ENCODE assay signal across 8 cellular contexts in genomic region chr16:24834459-24835335, GRCh38. TPM values are rescaled to one million over a fixed set of nuclear protein-coding genes. Genes with fewer than 3 reads are reported as not detected.
A peak's percentile ranks its signal among the peaks of the same experiment; 100 is the strongest.
DNase-seq lines count a peak whose midpoint lies in the region; ATAC-seq and TF ChIP-seq lines count a peak whose summit lies in the region.

No MANE protein-coding gene starts in this region.

- H3K27ac ChIP-seq in AG04450 (ENCODE audit: low read depth, low read length): no peak overlapping the region
- H3K27ac ChIP-seq in OCI-LY7 (ENCODE audit: low read depth, low read length, poor library complexity, severe bottlenecking): no peak overlapping the region

- DNase-seq in AG04450 (ENCODE audit: low read depth, low spot score): no peak
- peak; percentile 38 for DNase-seq in OCI-LY7 (ENCODE audit: low spot score)
- peak; percentile 37 for DNase-seq in fibroblast of gingiva (ENCODE audit: low read depth)
- peak; percentile 22 for DNase-seq in retinal pigment epithelial cell (ENCODE audit: low read depth)
- no peak for DNase-seq in NCI-H1436 (lab: John Stamatoyannopoulos, UW)
- no peak for DNase-seq in stimulated activated naive CD4-positive, alpha-beta T cell treated with Interleukin-2 at 50 U/mL for 16 hours (lab: John Stamatoyannopoulos, UW)

- no peaks in the 10 kb centered on the region for H3K27me3 ChIP-seq in AG04450 (ENCODE audit: control insufficient read depth, insufficient read depth, low read length)

- H3K9me3 ChIP-seq in AG04450 (ENCODE audit: control insufficient read depth, insufficient read depth, low read length) (no peaks in the 10 kb centered on the region), OCI-LY7 (ENCODE audit: low read length) (no peaks in the 10 kb centered on the region)

- H3K79me2 ChIP-seq in OCI-LY7 (ENCODE audit: insufficient read depth, low read depth, low read length): no peaks in the 10 kb centered on the region

- no peaks in the 10 kb centered on the region for H3K36me3 ChIP-seq in OCI-LY7 (ENCODE audit: insufficient read depth, low read length)

- peak; percentile 84 for TF ChIP-seq CTCF in AG04450 (IDR thresholded peaks at IDR 0.05; ENCODE audit: low read depth, low read length)
- TF ChIP-seq CTCF in GM12874 (IDR thresholded peaks at IDR 0.05; ENCODE audit: insufficient read depth, low read depth, low read length): peak; percentile 48; the same call in 1 of the 2 replicates
- peak; percentile 67 for TF ChIP-seq CTCF in OCI-LY7 (conservative IDR thresholded peaks at IDR 0.05; ENCODE audit: low read length)
- peak; percentile 83 for TF ChIP-seq CTCF in retinal pigment epithelial cell (conservative IDR thresholded peaks at IDR 0.05; ENCODE audit: low read depth, low read length)

- H3K9me2 ChIP-seq in OCI-LY7 (ENCODE audit: insufficient read depth, low read length): no peaks in the 10 kb centered on the region

- H3K4me3 ChIP-seq in AG04450 (ENCODE audit: low read depth, low read length): no peak overlapping the region
- H3K4me3 ChIP-seq in OCI-LY7 (ENCODE audit: low read depth, low read length, poor library complexity, severe bottlenecking): no peak overlapping the region
- H3K4me3 ChIP-seq in retinal pigment epithelial cell (ENCODE audit: low read length): no peak overlapping the region

- no peaks in the 10 kb centered on the region for H4K20me1 ChIP-seq in OCI-LY7 (ENCODE audit: insufficient read depth, low read length)

- no peak overlapping the region for H3K4me2 ChIP-seq in OCI-LY7 (ENCODE audit: low read length)

- no peak overlapping the region for H2AFZ ChIP-seq in OCI-LY7 (ENCODE audit: low read length)

- no peak for ATAC-seq in HG03378 (IDR thresholded peaks at IDR 0.05; ENCODE audit: unreplicated experiment)

- CTCF ChIA-PET in AG04450 (lab: Charles Lee) (interaction anchor here (0.6 to 1.4 kb wide), 26 partner anchors 9 to 1377 kb away, joined by 3 to 14 read pairs (median 4); no protein-coding TSS in a partner anchor), OCI-LY7 (lab: Charles Lee; ENCODE audit: unreplicated experiment) (no interaction called here)

- BruUV-seq in OCI-LY7 (replicated peaks; lab: Mats Ljungman, UMichigan): no TSS peak

- POLR2A ChIA-PET in AG04450 (lab: Yijun Ruan, JAX): no interaction called here
- POLR2A ChIA-PET in OCI-LY7 (lab: Charles Lee): interaction anchor here (0.6 kb wide), 1 partner anchor 205 kb away, joined by 3 read pairs; no protein-coding TSS in a partner anchor

- no peaks in the 10 kb centered on the region for H3K4me1 ChIP-seq in OCI-LY7 (ENCODE audit: insufficient read depth, low read length, poor library complexity, severe bottlenecking)

- intact Hi-C loops in OCI-LY7 (cut with micrococcal nuclease; ENCODE audit: unreplicated experiment): loop anchor here (2.0 kb wide), 1 partner anchor 390 kb away; no protein-coding TSS in a partner anchor

RNA-seq across cellular contexts. Expression of gene SLC5A11, which starts 11.1 kb away (rescaled TPM):
- not detected in 2 replicates for polyA plus RNA-seq in AG04450 (2011; rRNA removed)
- polyA minus RNA-seq in AG04450 (2011; rRNA and poly(A)+ RNA removed): not detected in 2 replicates
- 0.51 and 1.0 TPM in 2 replicates for total RNA-seq in OCI-LY7 (2014; rRNA removed; shearing (Covaris generic))
- total RNA-seq in OCI-LY7 (2022): 0.61 and 1.0 TPM in 2 replicates

Comparison
In these comparisons a context has a peak if more than half of its experiments do, and no peak if none do; other contexts are left out.
1. DNase-seq: peak in OCI-LY7 (single experiment), fibroblast of gingiva (single experiment) and retinal pigment epithelial cell (single experiment); none in AG04450 (single experiment), NCI-H1436 (single experiment) and stimulated activated naive CD4-positive, alpha-beta T cell treated with Interleukin-2 at 50 U/mL for 16 hours (single experiment).
2. Peak in every context shown above with its lines, with median percentiles within 50 percentile points of each other: CTCF ChIP-seq.